In the genomic region with DNA sequence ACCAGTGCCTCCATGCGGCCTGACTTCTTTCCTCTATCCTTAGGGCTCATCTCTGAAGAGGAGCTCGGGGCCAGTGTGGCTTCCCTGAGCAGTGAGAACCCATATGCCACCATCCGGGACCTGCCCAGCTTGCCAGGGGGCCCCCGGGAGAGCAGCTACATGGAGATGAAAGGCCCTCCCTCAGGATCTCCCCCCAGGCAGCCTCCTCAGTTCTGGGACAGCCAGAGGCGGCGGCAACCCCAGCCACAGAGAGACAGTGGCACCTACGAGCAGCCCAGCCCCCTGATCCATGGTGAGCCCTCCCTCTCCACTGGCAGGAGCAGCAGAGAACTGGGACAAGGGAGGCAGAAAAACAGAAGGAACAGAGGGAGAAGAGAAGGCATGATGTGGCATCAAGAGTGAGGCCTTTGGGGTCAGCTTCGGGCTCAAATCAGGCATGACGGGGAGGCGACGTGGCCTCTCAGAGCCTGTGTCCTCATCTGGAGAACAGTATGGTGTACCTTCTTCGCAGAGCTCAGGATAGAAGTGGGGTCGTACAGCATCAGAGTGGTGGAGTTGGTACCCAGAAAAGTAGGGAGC, we compare ENCODE assay signal across 27 cellular contexts. TPM values are rescaled to one million over a fixed set of nuclear protein-coding genes. Genes with fewer than 3 reads are reported as not detected.
"Had no signal": no experiment of that assay in that cellular context is flagged by ENCODE, and none has a peak within 500 bp of the region (broad histone marks: within the 10 kb centered on the region; RNA-seq: fewer than 3 reads in every experiment).

No MANE protein-coding gene starts in this region.

- H3K9me3 Mint-ChIP-seq: activated CD4-positive, alpha-beta T cell treated with anti-CD3 and anti-CD28 coated beads, Interleukin-2, amount 10 ng/mL, durations not matched to agents 24 days and 14 days; activated CD8-positive, alpha-beta T cell treated with anti-CD3 and anti-CD28 coated beads for 36 hours; activated naive CD4-positive, alpha-beta T cell treated with anti-CD3 and anti-CD28 coated beads, Interleukin-2, amount 50 U/mL, for 24 hours; natural killer cell treated with Interleukin-12 subunit alpha and Interleukin-12 subunit beta and Interleukin-15 and Interleukin-18, amount 100 ng/mL, for 72 hours; stimulated activated naive B cell treated with anti-CD40 and anti-IgM and Interleukin-4, amounts not matched to agents 10 μg/mL and 1 μg/mL and 100 μg/mL, for 72 hours had no signal

- H3K4me1 ChIP-seq: sigmoid colon had no signal

- H3K36me3 Mint-ChIP-seq: activated CD8-positive, alpha-beta memory T cell treated with anti-CD3 and anti-CD28 coated beads, Interleukin-2, amount 10 ng/mL, durations not matched to agents 7 days and 5 days; activated naive CD4-positive, alpha-beta T cell treated with anti-CD3 and anti-CD28 coated beads, Interleukin-2, amount 50 U/mL, for 24 hours; natural killer cell treated with Interleukin-12 subunit alpha and Interleukin-12 subunit beta and Interleukin-15 and Interleukin-18, amount 100 ng/mL, for 72 hours; stimulated activated naive B cell treated with anti-CD40 and anti-IgM and Interleukin-4, amounts not matched to agents 10 μg/mL and 1 μg/mL and 100 μg/mL, for 72 hours had no signal

- H3K36me3 ChIP-seq: transverse colon had no signal

- H3K4me3 Mint-ChIP-seq: activated CD4-positive, alpha-beta T cell treated with anti-CD3 and anti-CD28 coated beads, Interleukin-2, amount 10 ng/mL, durations not matched to agents 24 days and 14 days; activated CD8-positive, alpha-beta memory T cell treated with anti-CD3 and anti-CD28 coated beads, Interleukin-2, amount 10 ng/mL, durations not matched to agents 7 days and 5 days; activated CD8-positive, alpha-beta T cell treated with anti-CD3 and anti-CD28 coated beads for 36 hours; activated naive CD4-positive, alpha-beta T cell treated with anti-CD3 and anti-CD28 coated beads, Interleukin-2, amount 50 U/mL, for 24 hours; natural killer cell treated with Interleukin-12 subunit alpha and Interleukin-12 subunit beta and Interleukin-15 and Interleukin-18, amount 100 ng/mL, for 72 hours; stimulated activated naive B cell treated with anti-CD40 and anti-IgM and Interleukin-4, amounts not matched to agents 10 μg/mL and 1 μg/mL and 100 μg/mL, for 72 hours had no signal

- H3K4me3 ChIP-seq: esophagus muscularis mucosa, heart left ventricle, sigmoid colon, transverse colon had no signal

- ATAC-seq: activated CD8-positive, alpha-beta memory T cell treated with anti-CD3 and anti-CD28 coated beads, Interleukin-2, amount 10 ng/mL, durations not matched to agents 7 days and 5 days; activated CD8-positive, alpha-beta T cell treated with anti-CD3 and anti-CD28 coated beads for 36 hours; left colon; stimulated activated naive B cell treated with anti-CD40 and anti-IgM and Interleukin-4, amounts not matched to agents 10 μg/mL and 1 μg/mL and 100 μg/mL, for 72 hours had no signal

- H3K9me3 ChIP-seq: sigmoid colon, transverse colon had no signal

- DNase-seq: activated CD4-positive, alpha-beta T cell treated with anti-CD3 and anti-CD28 coated beads, Interleukin-2, amount 10 ng/mL, durations not matched to agents 24 days and 14 days; activated CD8-positive, alpha-beta memory T cell treated with anti-CD3 and anti-CD28 coated beads, Interleukin-2, amount 10 ng/mL, durations not matched to agents 7 days and 5 days; activated CD8-positive, alpha-beta T cell treated with anti-CD3 and anti-CD28 coated beads for 36 hours; activated gamma-delta T cell; activated T-cell treated with anti-CD3 and anti-CD28 coated beads for 4 hours; dermis blood vessel endothelial cell; effector CD8-positive, alpha-beta T cell; islet precursor cell; left colon; midbrain; sigmoid colon; stimulated activated CD4-positive, alpha-beta T cell treated with anti-CD3 and anti-CD28 coated beads, Interleukin-2, amount 100 ng/mL, for 48 hours; stimulated activated CD8-positive, alpha-beta memory T cell treated with anti-CD3 and anti-CD28 coated beads, Interleukin-4, amount 100 ng/mL, for 48 hours; stimulated activated naive B cell treated with anti-CD40 and anti-IgM and Interleukin-4, amounts not matched to agents 10 μg/mL and 1 μg/mL and 100 μg/mL, for 72 hours; transverse colon had no signal

- H3K4me1 Mint-ChIP-seq: activated CD8-positive, alpha-beta memory T cell treated with anti-CD3 and anti-CD28 coated beads, Interleukin-2, amount 10 ng/mL, durations not matched to agents 7 days and 5 days had no signal

- H3K27ac ChIP-seq: esophagus muscularis mucosa, heart left ventricle, sigmoid colon, transverse colon had no signal

- H3K27ac Mint-ChIP-seq: activated CD4-positive, alpha-beta T cell treated with anti-CD3 and anti-CD28 coated beads, Interleukin-2, amount 10 ng/mL, durations not matched to agents 24 days and 14 days; activated CD8-positive, alpha-beta memory T cell treated with anti-CD3 and anti-CD28 coated beads, Interleukin-2, amount 10 ng/mL, durations not matched to agents 7 days and 5 days; activated CD8-positive, alpha-beta T cell treated with anti-CD3 and anti-CD28 coated beads for 36 hours; activated naive CD4-positive, alpha-beta T cell treated with anti-CD3 and anti-CD28 coated beads, Interleukin-2, amount 50 U/mL, for 24 hours; natural killer cell treated with Interleukin-12 subunit alpha and Interleukin-12 subunit beta and Interleukin-15 and Interleukin-18, amount 100 ng/mL, for 72 hours; stimulated activated naive B cell treated with anti-CD40 and anti-IgM and Interleukin-4, amounts not matched to agents 10 μg/mL and 1 μg/mL and 100 μg/mL, for 72 hours had no signal

RNA-seq across cellular contexts. Expression of gene LRRC71, which starts 6.5 kb away (rescaled TPM):
- total RNA-seq: activated CD4-positive, alpha-beta T cell treated with anti-CD3 and anti-CD28 coated beads, Interleukin-2, amount 10 ng/mL, durations not matched to agents 24 days and 14 days; activated CD8-positive, alpha-beta memory T cell treated with anti-CD3 and anti-CD28 coated beads, Interleukin-2, amount 10 ng/mL, durations not matched to agents 7 days and 5 days; activated CD8-positive, alpha-beta T cell treated with anti-CD3 and anti-CD28 coated beads for 36 hours; cardiac septum; esophagus muscularis mucosa; frontal cortex; left colon; lower leg skin; natural killer cell treated with Interleukin-12 subunit alpha and Interleukin-12 subunit beta and Interleukin-15 and Interleukin-18, amount 100 ng/mL, for 72 hours; omental fat pad; posterior vena cava; renal cortical epithelial cell; sigmoid colon; T-helper 2 cell treated with Interferon-gamma antibody and Interleukin-4, amounts not matched to agents 100 ng/mL and 5 ng/mL, for 36 hours had no signal

RNA-seq across cellular contexts. Expression of gene PEAR1, which starts 20.4 kb away (rescaled TPM):
- total RNA-seq: activated CD8-positive, alpha-beta memory T cell treated with anti-CD3 and anti-CD28 coated beads, Interleukin-2, amount 10 ng/mL, durations not matched to agents 7 days and 5 days had no signal

RNA-seq across cellular contexts. Expression of gene NTRK1, which starts 53.2 kb away (rescaled TPM):
- total RNA-seq: dermis blood vessel endothelial cell, endothelial cell of umbilical vein, renal cortical epithelial cell had no signal

RNA-seq across cellular contexts. Expression of gene INSRR, which starts 55.0 kb away (rescaled TPM):
- total RNA-seq: dermis blood vessel endothelial cell, endothelial cell of umbilical vein, esophagus muscularis mucosa, left colon, lower leg skin, renal cortical epithelial cell, sigmoid colon, transverse colon had no signal
- polyA plus RNA-seq: endothelial cell of umbilical vein had no signal
